17 cellular contexts compared by ENCODE assay signal in the genomic region with DNA sequence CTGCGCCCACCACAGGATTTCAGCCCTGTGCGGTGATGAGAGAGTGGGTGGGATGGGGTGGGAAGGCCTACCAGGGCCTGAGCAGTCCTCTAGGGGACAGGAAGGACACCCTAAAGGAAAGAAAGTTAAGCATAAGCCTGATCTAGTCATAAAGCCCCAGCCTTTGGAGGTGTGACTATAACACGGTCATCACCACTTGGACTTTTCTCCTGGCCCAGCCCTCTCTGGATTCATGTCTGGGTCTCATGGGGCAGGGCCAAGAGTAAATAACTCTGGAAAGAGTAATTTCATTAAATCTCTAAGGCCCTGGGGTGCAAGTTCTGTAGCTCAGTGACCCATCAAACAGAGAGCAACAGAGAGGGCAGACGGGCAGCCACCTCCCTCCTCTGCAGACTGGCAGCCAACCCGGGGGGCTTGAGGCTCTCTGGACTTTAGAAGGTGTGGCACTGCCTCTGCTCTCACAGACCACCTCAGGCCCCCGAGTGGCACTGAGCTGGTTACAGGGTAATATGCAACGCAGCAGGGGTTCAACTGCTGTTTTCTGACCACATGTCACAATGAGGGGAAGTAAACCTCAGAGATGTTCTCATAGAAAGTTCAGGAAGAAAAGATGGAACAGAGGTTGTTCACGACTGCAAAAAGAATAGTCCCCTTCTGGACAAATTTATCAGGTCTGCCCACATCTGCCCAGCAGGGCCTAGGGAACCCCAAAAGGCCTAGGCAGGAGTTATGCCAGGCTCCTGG. TPM values are rescaled to one million over a fixed set of nuclear protein-coding genes. Genes with fewer than 3 reads are reported as not detected.
"Had no signal": no experiment of that assay in that cellular context is flagged by ENCODE, and none has a peak within 500 bp of the region (broad histone marks: within the 10 kb centered on the region; RNA-seq: fewer than 3 reads in every experiment).

No MANE protein-coding gene starts in this region.

- H3K27ac ChIP-seq: cardiac muscle cell, stomach, thoracic aorta, WERI-Rb-1 had no signal

- H3K27me3 ChIP-seq: cardiac muscle cell, stomach had no signal

- FAIRE-seq: colon had no signal

- H3K9me3 ChIP-seq: stomach, thoracic aorta had no signal

- ATAC-seq: activated CD4-positive, alpha-beta T cell treated with anti-CD3 and anti-CD28 coated beads for 36 hours; activated CD8-positive, alpha-beta T cell treated with anti-CD3 and anti-CD28 coated beads for 36 hours; activated naive CD8-positive, alpha-beta T cell treated with anti-CD3 and anti-CD28 coated beads, Interleukin-2, amount 50 U/mL, for 24 hours; natural killer cell treated with Interleukin-12 subunit alpha and Interleukin-12 subunit beta and Interleukin-15 and Interleukin-18, amount 100 ng/mL, for 72 hours had no signal

- H3K4me3 ChIP-seq: cardiac muscle cell, stomach, thoracic aorta had no signal

- H3K36me3 ChIP-seq: cardiac muscle cell, stomach, thoracic aorta, WERI-Rb-1 had no signal

- DNase-seq: activated CD4-positive, alpha-beta T cell treated with anti-CD3 and anti-CD28 coated beads for 36 hours; activated CD8-positive, alpha-beta T cell treated with anti-CD3 and anti-CD28 coated beads for 36 hours; activated naive CD4-positive, alpha-beta T cell treated with Interleukin-2 at 50 U/mL for 16 hours; activated naive CD8-positive, alpha-beta T cell treated with anti-CD3 and anti-CD28 coated beads, Interleukin-2, amount 50 U/mL, for 24 hours; effector memory CD4-positive, alpha-beta T cell; erythroblast; immature natural killer cell; mammary epithelial cell; stimulated activated CD4-positive, alpha-beta T cell treated with anti-CD3 and anti-CD28 coated beads, Interleukin-4, amount 100 ng/mL, for 4 hours; stomach; T-helper 9 cell; WERI-Rb-1 had no signal

RNA-seq across cellular contexts. Expression of a gene that starts 41.5 kb away (rescaled TPM):
- total RNA-seq: osteoblast had no signal
- polyA plus RNA-seq: cardiac muscle cell had no signal
